In the genomic region with DNA sequence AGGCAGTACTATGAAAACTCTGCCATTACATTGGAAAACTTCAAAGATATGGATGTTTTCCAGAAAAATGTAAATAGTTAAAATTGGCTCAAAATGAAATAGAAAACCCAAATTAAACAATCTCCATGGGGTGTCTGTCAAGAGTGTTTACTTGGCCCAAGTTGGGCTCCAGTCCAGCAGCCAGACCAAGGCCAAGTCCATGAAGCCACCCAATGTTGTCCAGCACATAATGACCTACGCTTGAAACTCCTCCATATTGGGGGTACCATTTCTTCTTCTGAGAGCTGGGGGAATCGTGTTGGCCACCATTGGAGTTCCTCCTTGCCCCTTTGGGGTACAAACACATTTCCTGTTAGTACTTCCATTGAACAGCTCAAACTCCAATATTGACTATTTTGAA, we compare ENCODE assay signal across 24 cellular contexts. TPM values are rescaled to one million over a fixed set of nuclear protein-coding genes. Genes with fewer than 3 reads are reported as not detected.
"Had no signal": no experiment of that assay in that cellular context is flagged by ENCODE, and none has a peak within 500 bp of the region (broad histone marks: within the 10 kb centered on the region; RNA-seq: fewer than 3 reads in every experiment).

No MANE protein-coding gene starts in this region.

- ATAC-seq: K562, Right ventricle myocardium inferior had no signal

- H3K4me3 ChIP-seq: K562, PC-9, Peyer's patch, SJCRH30 had no signal

- H3K27ac ChIP-seq: KMS-11, PC-9, Peyer's patch, SJCRH30 had no signal

- H2AFZ ChIP-seq: PC-9 had no signal

- H3K4me2 ChIP-seq: KMS-11, PC-9 had no signal

- H3K36me3 ChIP-seq: Peyer's patch, SJCRH30 had no signal

- H3K27me3 ChIP-seq: Peyer's patch, SJCRH30 had no signal

- H3K9me3 ChIP-seq: Peyer's patch, SJCRH30 had no signal

- H3K4me1 ChIP-seq: Peyer's patch, SJCRH30 had no signal

- FAIRE-seq: K562 had no signal

- H3K9ac ChIP-seq: KMS-11 had no signal

- DNase-seq: Kasumi-1, MV-4-11, NCI-H1048, NCI-H1105, NCI-H1417, NCI-H1436 treated with DMSO at 0.1 percent for 48 hours, NCI-H1694, NCI-H187 treated with DMSO at 0.1 percent for 48 hours, NCI-H2029 treated with DMSO at 0.1 percent for 48 hours, NCI-H2171 treated with DMSO at 0.1 percent for 48 hours, NCI-H524, NCI-H526 treated with DMSO at 0.1 percent for 48 hours, NCI-H748 treated with DMSO at 0.1 percent for 48 hours, OCI-M1, PC-9, Peyer's patch, SHP77 treated with DMSO at 0.1 percent for 48 hours, SJCRH30 had no signal

RNA-seq across cellular contexts. Expression of a gene that starts 37.0 kb away (rescaled TPM):
- total RNA-seq: HT1080, K562, M059J, NCI-H460, PC-9 had no signal
